In the genomic region with DNA sequence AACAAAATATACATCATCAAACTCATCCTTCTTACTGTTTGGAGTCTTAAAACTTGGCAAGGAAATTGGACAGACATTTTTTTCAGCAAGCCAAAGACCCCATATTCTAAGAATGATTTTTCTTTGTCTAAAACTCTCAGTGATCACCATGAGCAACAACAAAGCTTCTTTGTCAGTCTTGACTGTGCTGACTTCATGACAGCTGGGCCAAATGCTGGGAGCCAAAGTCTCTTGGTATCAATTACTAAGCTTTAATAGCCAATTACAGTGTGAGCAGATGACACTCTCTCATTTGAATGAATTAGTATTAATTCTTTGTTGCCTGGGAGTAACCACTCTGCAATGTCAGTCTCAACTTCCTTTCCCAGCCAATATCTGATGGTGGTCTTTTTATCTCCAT, we compare ENCODE assay signal across 1 cellular context.
TF ChIP-seq lines count a peak whose summit lies in the region.

No MANE protein-coding gene starts in this region.

TF ChIP-seq in K562, 482 proteins besides CTCF, POLR2A, EP300 and RAD21:
- no peak for TF ChIP-seq RBM34 (IDR thresholded peaks at IDR 0.05; ENCODE audit: borderline replicate concordance, insufficient read depth, low read length)
- TF ChIP-seq, protein P1, sequence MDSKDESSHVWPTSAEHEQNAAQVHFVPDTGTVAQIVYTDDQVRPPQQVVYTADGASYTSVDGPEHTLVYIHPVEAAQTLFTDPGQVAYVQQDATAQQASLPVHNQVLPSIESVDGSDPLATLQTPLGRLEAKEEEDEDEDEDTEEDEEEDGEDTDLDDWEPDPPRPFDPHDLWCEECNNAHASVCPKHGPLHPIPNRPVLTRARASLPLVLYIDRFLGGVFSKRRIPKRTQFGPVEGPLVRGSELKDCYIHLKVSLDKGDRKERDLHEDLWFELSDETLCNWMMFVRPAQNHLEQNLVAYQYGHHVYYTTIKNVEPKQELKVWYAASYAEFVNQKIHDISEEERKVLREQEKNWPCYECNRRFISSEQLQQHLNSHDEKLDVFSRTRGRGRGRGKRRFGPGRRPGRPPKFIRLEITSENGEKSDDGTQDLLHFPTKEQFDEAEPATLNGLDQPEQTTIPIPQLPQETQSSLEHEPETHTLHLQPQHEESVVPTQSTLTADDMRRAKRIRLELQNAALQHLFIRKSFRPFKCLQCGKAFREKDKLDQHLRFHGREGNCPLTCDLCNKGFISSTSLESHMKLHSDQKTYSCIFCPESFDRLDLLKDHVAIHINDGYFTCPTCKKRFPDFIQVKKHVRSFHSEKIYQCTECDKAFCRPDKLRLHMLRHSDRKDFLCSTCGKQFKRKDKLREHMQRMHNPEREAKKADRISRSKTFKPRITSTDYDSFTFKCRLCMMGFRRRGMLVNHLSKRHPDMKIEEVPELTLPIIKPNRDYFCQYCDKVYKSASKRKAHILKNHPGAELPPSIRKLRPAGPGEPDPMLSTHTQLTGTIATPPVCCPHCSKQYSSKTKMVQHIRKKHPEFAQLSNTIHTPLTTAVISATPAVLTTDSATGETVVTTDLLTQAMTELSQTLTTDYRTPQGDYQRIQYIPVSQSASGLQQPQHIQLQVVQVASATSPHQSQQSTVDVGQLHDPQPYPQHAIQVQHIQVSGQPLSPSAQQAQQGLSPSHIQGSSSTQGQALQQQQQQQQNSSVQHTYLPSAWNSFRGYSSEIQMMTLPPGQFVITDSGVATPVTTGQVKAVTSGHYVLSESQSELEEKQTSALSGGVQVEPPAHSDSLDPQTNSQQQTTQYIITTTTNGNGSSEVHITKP (IDR thresholded peaks at IDR 0.05; ENCODE audit: partially characterized antibody): peak; percentile 11
